Comparison of ENCODE assay signal across 8 cellular contexts in the genomic region with DNA sequence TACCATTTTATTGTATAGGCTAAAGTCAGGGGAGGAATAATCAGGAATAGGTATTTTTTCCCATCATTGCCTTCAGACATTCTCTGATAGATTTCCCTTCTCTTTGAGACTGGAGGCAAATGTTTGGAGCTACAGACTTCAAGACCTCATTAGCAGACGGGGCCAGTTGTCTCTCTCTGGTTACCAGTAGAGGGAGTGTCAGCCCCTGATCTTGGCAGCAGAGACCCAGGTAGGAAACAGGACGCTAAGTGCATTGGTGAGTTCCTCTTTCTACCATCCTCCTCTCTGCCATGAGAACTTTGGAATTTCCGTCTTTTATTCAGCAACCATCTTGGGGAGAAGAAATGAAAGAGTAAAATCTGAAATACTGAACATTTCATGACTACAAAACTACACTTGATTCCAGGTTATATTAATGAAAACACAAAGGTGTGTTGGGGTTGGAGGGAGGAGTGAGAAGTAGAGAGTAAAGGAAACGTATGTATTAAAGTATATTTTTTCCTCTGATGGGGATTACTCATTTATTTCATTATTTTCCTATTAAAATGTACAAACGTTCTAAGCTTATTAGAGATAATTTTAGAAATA.
DNase-seq lines count a peak whose midpoint lies in the region; ATAC-seq and TF ChIP-seq lines count a peak whose summit lies in the region.

No MANE protein-coding gene starts in this region.

- no peaks in the 10 kb centered on the region for H3K9me3 Mint-ChIP-seq in osteocyte (ENCODE audit: unreplicated experiment)
- H3K9me3 Mint-ChIP-seq in activated T-helper 17 cell treated with anti-CD3 and anti-CD28 coated beads, Interleukin-2, amount 50 U/mL, for 72 hours, result no peaks in the 10 kb centered on the region

- no peaks in the 10 kb centered on the region for H3K4me1 Mint-ChIP-seq in osteocyte (ENCODE audit: unreplicated experiment)
- no peaks in the 10 kb centered on the region for H3K4me1 Mint-ChIP-seq in activated T-helper 17 cell treated with anti-CD3 and anti-CD28 coated beads, Interleukin-2, amount 50 U/mL, for 72 hours

- DNase-seq in COR-L47 (lab: John Stamatoyannopoulos, UW), result peak; percentile 34
- DNase-seq in NCI-H460 (ENCODE audit: extremely low read depth, low read depth), result peak; percentile 29
- peak; percentile 31 for DNase-seq in cerebellar cortex (ENCODE audit: low spot score)
- DNase-seq in osteocyte (ENCODE audit: extremely low spot score, unreplicated experiment), result no peak
- no peak for DNase-seq in activated CD4-positive, alpha-beta T cell treated with anti-CD3 and anti-CD28 coated beads, Interleukin-2, amount 50 U/mL, for 4 hours

- TF ChIP-seq CTCF in osteocyte (IDR thresholded peaks at IDR 0.05), result peak; percentile 38

- H3K27me3 Mint-ChIP-seq in osteocyte (ENCODE audit: unreplicated experiment), result peaks cover 6% of the 10 kb centered on the region
- no peaks in the 10 kb centered on the region for H3K27me3 Mint-ChIP-seq in activated T-helper 17 cell treated with anti-CD3 and anti-CD28 coated beads, Interleukin-2, amount 50 U/mL, for 72 hours

- H3K27ac Mint-ChIP-seq in osteocyte (ENCODE audit: unreplicated experiment), result no peak overlapping the region
- no peak overlapping the region for H3K27ac Mint-ChIP-seq in activated T-helper 17 cell treated with anti-CD3 and anti-CD28 coated beads, Interleukin-2, amount 50 U/mL, for 72 hours

- no peaks in the 10 kb centered on the region for H3K36me3 Mint-ChIP-seq in osteocyte (ENCODE audit: unreplicated experiment)
- H3K36me3 Mint-ChIP-seq in activated T-helper 17 cell treated with anti-CD3 and anti-CD28 coated beads, Interleukin-2, amount 50 U/mL, for 72 hours (ENCODE audit: low read depth), result no peaks in the 10 kb centered on the region

- H3K4me3 Mint-ChIP-seq in osteocyte (ENCODE audit: unreplicated experiment), result no peak overlapping the region
- H3K4me3 Mint-ChIP-seq in activated T-helper 17 cell treated with anti-CD3 and anti-CD28 coated beads, Interleukin-2, amount 50 U/mL, for 72 hours, result no peak overlapping the region

- ATAC-seq in GM19035 (IDR thresholded peaks at IDR 0.05; ENCODE audit: unreplicated experiment), result peak; percentile 87
- peak; percentile 44 for ATAC-seq in HG03060 (IDR thresholded peaks at IDR 0.05; ENCODE audit: low read depth, unreplicated experiment)
- ATAC-seq in activated T-helper 17 cell treated with anti-CD3 and anti-CD28 coated beads, Interleukin-2, amount 50 U/mL, for 72 hours (replicated peaks), result no peak

Comparison
In these comparisons a context has a peak if more than half of its experiments do, and no peak if none do; other contexts are left out.
1. DNase-seq: peak in COR-L47 (single experiment), NCI-H460 (single experiment) and cerebellar cortex (single experiment); none in osteocyte (single experiment) and activated CD4-positive, alpha-beta T cell treated with anti-CD3 and anti-CD28 coated beads, Interleukin-2, amount 50 U/mL, for 4 hours (0 of 2).